Comparison of ENCODE assay signal across 7 cellular contexts in genomic region chr17:7351665-7352558, GRCh38. TPM values are rescaled to one million over a fixed set of nuclear protein-coding genes. Genes with fewer than 3 reads are reported as not detected.
DNase-seq lines count a peak whose midpoint lies in the region; ATAC-seq and TF ChIP-seq lines count a peak whose summit lies in the region.

Gene KCTD11 (plus strand): TSS chr17:7352162.

- H3K9me3 Mint-ChIP-seq in activated CD4-positive, alpha-beta memory T cell treated with anti-CD3 and anti-CD28 coated beads, Interleukin-2, amount 10 ng/mL, durations not matched to agents 7 days and 5 days, result no peaks in the 10 kb centered on the region

- H3K27me3 Mint-ChIP-seq in activated CD4-positive, alpha-beta memory T cell treated with anti-CD3 and anti-CD28 coated beads, Interleukin-2, amount 10 ng/mL, durations not matched to agents 7 days and 5 days, result no peaks in the 10 kb centered on the region

- no peaks in the 10 kb centered on the region for H3K9me3 ChIP-seq in lower lobe of right lung

- H3K27ac ChIP-seq in lower lobe of right lung, result peak within 1 kb of the TSS; percentile 96

- peaks cover 57% of the 10 kb centered on the region for H3K4me1 ChIP-seq in lower lobe of right lung

- H3K4me3 Mint-ChIP-seq in activated CD4-positive, alpha-beta memory T cell treated with anti-CD3 and anti-CD28 coated beads, Interleukin-2, amount 10 ng/mL, durations not matched to agents 7 days and 5 days, result peak within 1 kb of the TSS; percentile 66

- H3K27me3 ChIP-seq in lower lobe of right lung (ENCODE audit: low read depth), result no peaks in the 10 kb centered on the region

- peaks cover 74% of the 10 kb centered on the region for H3K4me1 Mint-ChIP-seq in activated CD4-positive, alpha-beta memory T cell treated with anti-CD3 and anti-CD28 coated beads, Interleukin-2, amount 10 ng/mL, durations not matched to agents 7 days and 5 days

- DNase-seq in NCI-H2227 (lab: John Stamatoyannopoulos, UW; ENCODE audit: unreplicated experiment) (peak; percentile 71), ecto neural progenitor cell (ENCODE audit: low spot score) (peak; percentile 95), lower lobe of right lung (peak; percentile 95)
- peak; percentile 85 for DNase-seq in activated CD4-positive, alpha-beta memory T cell treated with anti-CD3 and anti-CD28 coated beads, Interleukin-2, amount 10 ng/mL, durations not matched to agents 7 days and 5 days
- DNase-seq in stimulated activated CD4-positive, alpha-beta T cell treated with anti-CD3 and anti-CD28 coated beads, TNF-alpha, amount 100 ng/mL, for 4 hours (ENCODE audit: low read depth in 3 of 3), result peak; percentile 48 to 63 (median 51)

- H3K27ac Mint-ChIP-seq in activated CD4-positive, alpha-beta memory T cell treated with anti-CD3 and anti-CD28 coated beads, Interleukin-2, amount 10 ng/mL, durations not matched to agents 7 days and 5 days, result peak within 1 kb of the TSS; percentile 70

- peak; percentile 71 for ATAC-seq in GM18498 (IDR thresholded peaks at IDR 0.05; ENCODE audit: unreplicated experiment)
- peak; percentile 65 for ATAC-seq in HG02763 (IDR thresholded peaks at IDR 0.05; ENCODE audit: unreplicated experiment)
- ATAC-seq in lower lobe of right lung, result peak; percentile 88 to 89

- no peaks in the 10 kb centered on the region for H3K36me3 ChIP-seq in lower lobe of right lung

- peaks cover 45% of the 10 kb centered on the region for H3K36me3 Mint-ChIP-seq in activated CD4-positive, alpha-beta memory T cell treated with anti-CD3 and anti-CD28 coated beads, Interleukin-2, amount 10 ng/mL, durations not matched to agents 7 days and 5 days (ENCODE audit: low read depth)

- peak within 1 kb of the TSS; percentile 87 for H3K4me3 ChIP-seq in lower lobe of right lung

- intact Hi-C loops in lower lobe of right lung (cut with DNase I), result no loop called here

- peak; percentile 43 for TF ChIP-seq CTCF in lower lobe of right lung (IDR thresholded peaks at IDR 0.05)

- POLR2A ChIA-PET in activated CD4-positive, alpha-beta memory T cell treated with anti-CD3 and anti-CD28 coated beads, Interleukin-2, amount 10 ng/mL, durations not matched to agents 7 days and 5 days (lab: Charles Lee), result interaction anchor here (0.8 to 5.9 kb wide), 9 partner anchors 13 to 306 kb away, joined by 3 to 86 read pairs (median 6); partner anchors contain the start of genes ACAP1, GPS2, MPDU1 and TMEM256

- CTCF ChIA-PET in activated CD4-positive, alpha-beta memory T cell treated with anti-CD3 and anti-CD28 coated beads, Interleukin-2, amount 10 ng/mL, durations not matched to agents 7 days and 5 days (lab: Charles Lee), result interaction anchor here (1.0 to 4.5 kb wide), 6 partner anchors 14 to 237 kb away, joined by 3 to 24 read pairs (median 8); partner anchors contain the start of genes NEURL4, SENP3 and TMEM102

RNA-seq across cellular contexts. Expression of gene KCTD11, which starts in this region (rescaled TPM):
- 1 to 10 TPM; 5.8 to 5.9 TPM for total RNA-seq in activated CD4-positive, alpha-beta memory T cell treated with anti-CD3 and anti-CD28 coated beads, Interleukin-2, amount 10 ng/mL, durations not matched to agents 7 days and 5 days
- total RNA-seq in lower lobe of right lung, result 11.0 TPM

Comparison
In these comparisons a context has a peak if more than half of its experiments do, and no peak if none do; other contexts are left out.
1. Peak in every context shown above with its lines: DNase-seq, ATAC-seq, H3K4me3 ChIP-seq and H3K27ac ChIP-seq.